ENCODE assay signal across 20 cellular contexts in genomic region chr3:5015056-5015455, GRCh38. TPM values are rescaled to one million over a fixed set of nuclear protein-coding genes. Genes with fewer than 3 reads are reported as not detected.
DNase-seq lines count a peak whose midpoint lies in the region; ATAC-seq lines count a peak whose summit lies in the region.
"Had no signal": no experiment of that assay in that cellular context is flagged by ENCODE, and none has a peak within 500 bp of the region (broad histone marks: within the 10 kb centered on the region; RNA-seq: fewer than 3 reads in every experiment).

No MANE protein-coding gene starts in this region.

- H3K27me3 Mint-ChIP-seq in activated CD8-positive, alpha-beta memory T cell treated with anti-CD3 and anti-CD28 coated beads, Interleukin-2, amount 10 ng/mL, durations not matched to agents 7 days and 5 days = no peaks in the 10 kb centered on the region
- no peaks in the 10 kb centered on the region for H3K27me3 Mint-ChIP-seq in CD8-positive, alpha-beta memory T cell
- no peaks in the 10 kb centered on the region for H3K27me3 Mint-ChIP-seq in activated T-helper 2 cell treated with anti-CD3 and anti-CD28 coated beads, Interferon-gamma antibody, Interleukin-2, Interleukin-4, amounts not matched to agents 10 μg/mL and 5 μg/mL and 100 μg/mL, durations not matched to agents 14 hours and 24 hours and 36 hours (ENCODE audit: low read depth)
- H3K27me3 Mint-ChIP-seq in natural killer cell treated with Interleukin-12 subunit alpha and Interleukin-12 subunit beta and Interleukin-15 and Interleukin-18, amount 100 ng/mL, for 72 hours = no peaks in the 10 kb centered on the region

- H3K9me3 Mint-ChIP-seq in activated CD8-positive, alpha-beta memory T cell treated with anti-CD3 and anti-CD28 coated beads, Interleukin-2, amount 10 ng/mL, durations not matched to agents 7 days and 5 days (ENCODE audit: low read depth) = no peaks in the 10 kb centered on the region
- no peaks in the 10 kb centered on the region for H3K9me3 Mint-ChIP-seq in CD8-positive, alpha-beta memory T cell
- no peaks in the 10 kb centered on the region for H3K9me3 Mint-ChIP-seq in activated T-helper 2 cell treated with anti-CD3 and anti-CD28 coated beads, Interferon-gamma antibody, Interleukin-2, Interleukin-4, amounts not matched to agents 10 μg/mL and 5 μg/mL and 100 μg/mL, durations not matched to agents 14 hours and 24 hours and 36 hours
- no peaks in the 10 kb centered on the region for H3K9me3 Mint-ChIP-seq in natural killer cell treated with Interleukin-12 subunit alpha and Interleukin-12 subunit beta and Interleukin-15 and Interleukin-18, amount 100 ng/mL, for 72 hours
- H3K9me3 Mint-ChIP-seq: endodermal cell had no signal

- no peak overlapping the region for H3K4me3 Mint-ChIP-seq in activated CD8-positive, alpha-beta memory T cell treated with anti-CD3 and anti-CD28 coated beads, Interleukin-2, amount 10 ng/mL, durations not matched to agents 7 days and 5 days
- no peak overlapping the region for H3K4me3 Mint-ChIP-seq in CD8-positive, alpha-beta memory T cell
- H3K4me3 Mint-ChIP-seq in activated T-helper 2 cell treated with anti-CD3 and anti-CD28 coated beads, Interferon-gamma antibody, Interleukin-2, Interleukin-4, amounts not matched to agents 10 μg/mL and 5 μg/mL and 100 μg/mL, durations not matched to agents 14 hours and 24 hours and 36 hours (ENCODE audit: low read depth) = no peak overlapping the region
- peak overlapping the region; percentile 71 for H3K4me3 Mint-ChIP-seq in natural killer cell treated with Interleukin-12 subunit alpha and Interleukin-12 subunit beta and Interleukin-15 and Interleukin-18, amount 100 ng/mL, for 72 hours
- H3K4me3 Mint-ChIP-seq: endodermal cell had no signal

- H3K4me1 Mint-ChIP-seq in activated CD8-positive, alpha-beta memory T cell treated with anti-CD3 and anti-CD28 coated beads, Interleukin-2, amount 10 ng/mL, durations not matched to agents 7 days and 5 days = peaks cover 92% of the 10 kb centered on the region
- H3K4me1 Mint-ChIP-seq in CD8-positive, alpha-beta memory T cell = peaks cover 53 to 70% (median 68%) of the 10 kb centered on the region in 3 donors
- H3K4me1 Mint-ChIP-seq in activated T-helper 2 cell treated with anti-CD3 and anti-CD28 coated beads, Interferon-gamma antibody, Interleukin-2, Interleukin-4, amounts not matched to agents 10 μg/mL and 5 μg/mL and 100 μg/mL, durations not matched to agents 14 hours and 24 hours and 36 hours (ENCODE audit: low read depth) = peaks cover 72% of the 10 kb centered on the region
- peaks cover 77 to 83% of the 10 kb centered on the region in 2 donors for H3K4me1 Mint-ChIP-seq in natural killer cell treated with Interleukin-12 subunit alpha and Interleukin-12 subunit beta and Interleukin-15 and Interleukin-18, amount 100 ng/mL, for 72 hours (ENCODE audit: low read depth in 2 of 2)

- no peak overlapping the region for H3K27ac ChIP-seq in CD8-positive, alpha-beta memory T cell (ENCODE audit: low read depth, low read length)
- H3K27ac ChIP-seq: esophagus muscularis mucosa had no signal

- H3K4me3 ChIP-seq in CD8-positive, alpha-beta memory T cell (ENCODE audit: low read length) = no peak overlapping the region
- H3K4me3 ChIP-seq: esophagus muscularis mucosa had no signal

- ATAC-seq in activated CD8-positive, alpha-beta memory T cell treated with anti-CD3 and anti-CD28 coated beads, Interleukin-2, amount 10 ng/mL, durations not matched to agents 7 days and 5 days = no peak
- ATAC-seq in natural killer cell treated with Interleukin-12 subunit alpha and Interleukin-12 subunit beta and Interleukin-15 and Interleukin-18, amount 100 ng/mL, for 72 hours = no peak
- ATAC-seq: left colon, Right ventricle myocardium inferior had no signal

- H3K36me3 Mint-ChIP-seq in activated CD8-positive, alpha-beta memory T cell treated with anti-CD3 and anti-CD28 coated beads, Interleukin-2, amount 10 ng/mL, durations not matched to agents 7 days and 5 days = peaks cover 6% of the 10 kb centered on the region
- H3K36me3 Mint-ChIP-seq in CD8-positive, alpha-beta memory T cell = no peaks in the 10 kb centered on the region
- H3K36me3 Mint-ChIP-seq in activated T-helper 2 cell treated with anti-CD3 and anti-CD28 coated beads, Interferon-gamma antibody, Interleukin-2, Interleukin-4, amounts not matched to agents 10 μg/mL and 5 μg/mL and 100 μg/mL, durations not matched to agents 14 hours and 24 hours and 36 hours (ENCODE audit: low read depth) = no peaks in the 10 kb centered on the region
- peaks cover 6% of the 10 kb centered on the region for H3K36me3 Mint-ChIP-seq in natural killer cell treated with Interleukin-12 subunit alpha and Interleukin-12 subunit beta and Interleukin-15 and Interleukin-18, amount 100 ng/mL, for 72 hours

- H3K27ac Mint-ChIP-seq in activated CD8-positive, alpha-beta memory T cell treated with anti-CD3 and anti-CD28 coated beads, Interleukin-2, amount 10 ng/mL, durations not matched to agents 7 days and 5 days = peak overlapping the region; percentile 2
- H3K27ac Mint-ChIP-seq in CD8-positive, alpha-beta memory T cell = peak overlapping the region; percentile 40 to 95 (median 80)
- peak overlapping the region; percentile 23 for H3K27ac Mint-ChIP-seq in activated T-helper 2 cell treated with anti-CD3 and anti-CD28 coated beads, Interferon-gamma antibody, Interleukin-2, Interleukin-4, amounts not matched to agents 10 μg/mL and 5 μg/mL and 100 μg/mL, durations not matched to agents 14 hours and 24 hours and 36 hours
- H3K27ac Mint-ChIP-seq in natural killer cell treated with Interleukin-12 subunit alpha and Interleukin-12 subunit beta and Interleukin-15 and Interleukin-18, amount 100 ng/mL, for 72 hours = peak overlapping the region; percentile 88 to 94
- H3K27ac Mint-ChIP-seq: endodermal cell had no signal

- DNase-seq in activated CD8-positive, alpha-beta memory T cell treated with anti-CD3 and anti-CD28 coated beads, Interleukin-2, amount 10 ng/mL, durations not matched to agents 7 days and 5 days = no peak
- no peak for DNase-seq in activated CD8-positive, alpha-beta memory T cell treated with anti-CD3 and anti-CD28 coated beads, Interleukin-2, amount 50 U/mL, for 48 hours
- no peak for DNase-seq in CD8-positive, alpha-beta memory T cell
- DNase-seq in activated T-helper 2 cell treated with anti-CD3 and anti-CD28 coated beads, Interferon-gamma antibody, Interleukin-2, Interleukin-4, amounts not matched to agents 10 μg/mL and 5 μg/mL and 100 μg/mL, durations not matched to agents 14 hours and 24 hours and 36 hours (ENCODE audit: low spot score) = no peak
- DNase-seq in natural killer cell treated with Interleukin-12 subunit alpha and Interleukin-12 subunit beta and Interleukin-15 and Interleukin-18, amount 100 ng/mL, for 72 hours (ENCODE audit: low spot score) = no peak
- DNase-seq in stimulated activated naive CD4-positive, alpha-beta T cell treated with Interleukin-2 at 50 U/mL for 16 hours (lab: John Stamatoyannopoulos, UW) = no peak
- no peak for DNase-seq in NCI-H1417 (lab: John Stamatoyannopoulos, UW)
- no peak for DNase-seq in superior temporal gyrus (ENCODE audit: extremely low spot score)
- DNase-seq: ACHN, amniotic stem cell, C1 segment of cervical spinal cord, cortex of kidney, endodermal cell, left colon, NCI-H1105 treated with DMSO at 0.1 percent for 48 hours, NCI-H2081, NCI-H82, occipital lobe had no signal

- no peaks in the 10 kb centered on the region for H3K9me3 ChIP-seq in CD8-positive, alpha-beta memory T cell (ENCODE audit: low read length)
- H3K9me3 ChIP-seq: esophagus muscularis mucosa had no signal

- POLR2A ChIA-PET in CD8-positive, alpha-beta memory T cell (lab: Charles Lee) = no interaction called here

- H3K36me3 ChIP-seq in CD8-positive, alpha-beta memory T cell (ENCODE audit: insufficient read depth, low read length) = no peaks in the 10 kb centered on the region
- H3K36me3 ChIP-seq: esophagus muscularis mucosa had no signal

- H3K4me1 ChIP-seq in CD8-positive, alpha-beta memory T cell (ENCODE audit: insufficient read depth, low read length) = peaks cover 60% of the 10 kb centered on the region

- intact Hi-C loops in activated T-helper 2 cell treated with anti-CD3 and anti-CD28 coated beads, Interferon-gamma antibody, Interleukin-2, Interleukin-4, amounts not matched to agents 10 μg/mL and 5 μg/mL and 100 μg/mL, durations not matched to agents 14 hours and 24 hours and 36 hours (cut with micrococcal nuclease) = no loop called here

- H3K27me3 ChIP-seq in CD8-positive, alpha-beta memory T cell (ENCODE audit: insufficient read depth, low read length, poor library complexity, severe bottlenecking) = no peaks in the 10 kb centered on the region
- H3K27me3 ChIP-seq: esophagus muscularis mucosa had no signal

- CTCF ChIA-PET in activated CD8-positive, alpha-beta memory T cell treated with anti-CD3 and anti-CD28 coated beads, Interleukin-2, amount 10 ng/mL, durations not matched to agents 7 days and 5 days (lab: Charles Lee) = interaction anchor here (1.0 to 5.6 kb wide), 3 partner anchors 12 to 35 kb away, joined by 3 to 41 read pairs (median 21); no protein-coding TSS in a partner anchor
- CTCF ChIA-PET in CD8-positive, alpha-beta memory T cell (lab: Charles Lee) = no interaction called here

RNA-seq across cellular contexts. Expression of gene BHLHE40, which starts 35.8 kb away (rescaled TPM):
- total RNA-seq in activated CD8-positive, alpha-beta memory T cell treated with anti-CD3 and anti-CD28 coated beads, Interleukin-2, amount 10 ng/mL, durations not matched to agents 7 days and 5 days = 100 to 1,000 TPM; 281 to 491 TPM
- total RNA-seq in CD8-positive, alpha-beta memory T cell = 100 to 1,000 TPM; 174 to 180 TPM
- polyA plus RNA-seq in CD8-positive, alpha-beta memory T cell = 24.8 TPM
- total RNA-seq in activated T-helper 2 cell treated with anti-CD3 and anti-CD28 coated beads, Interferon-gamma antibody, Interleukin-2, Interleukin-4, amounts not matched to agents 10 μg/mL and 5 μg/mL and 100 μg/mL, durations not matched to agents 14 hours and 24 hours and 36 hours = 421 and 425 TPM in 2 replicates
- 100 to 1,000 TPM; 579 to 941 TPM for total RNA-seq in natural killer cell treated with Interleukin-12 subunit alpha and Interleukin-12 subunit beta and Interleukin-15 and Interleukin-18, amount 100 ng/mL, for 72 hours

Comparison
In these comparisons a context has a peak if more than half of its experiments do, and no peak if none do; other contexts are left out.
1. H3K27ac Mint-ChIP-seq: peak in every context shown above with its lines; median percentile 91 in natural killer cell treated with Interleukin-12 subunit alpha and Interleukin-12 subunit beta and Interleukin-15 and Interleukin-18, amount 100 ng/mL, for 72 hours; 80 in CD8-positive, alpha-beta memory T cell; 23 in activated T-helper 2 cell treated with anti-CD3 and anti-CD28 coated beads, Interferon-gamma antibody, Interleukin-2, Interleukin-4, amounts not matched to agents 10 μg/mL and 5 μg/mL and 100 μg/mL, durations not matched to agents 14 hours and 24 hours and 36 hours; 2 in activated CD8-positive, alpha-beta memory T cell treated with anti-CD3 and anti-CD28 coated beads, Interleukin-2, amount 10 ng/mL, durations not matched to agents 7 days and 5 days.